7 cellular contexts compared by ENCODE assay signal in the genomic region with DNA sequence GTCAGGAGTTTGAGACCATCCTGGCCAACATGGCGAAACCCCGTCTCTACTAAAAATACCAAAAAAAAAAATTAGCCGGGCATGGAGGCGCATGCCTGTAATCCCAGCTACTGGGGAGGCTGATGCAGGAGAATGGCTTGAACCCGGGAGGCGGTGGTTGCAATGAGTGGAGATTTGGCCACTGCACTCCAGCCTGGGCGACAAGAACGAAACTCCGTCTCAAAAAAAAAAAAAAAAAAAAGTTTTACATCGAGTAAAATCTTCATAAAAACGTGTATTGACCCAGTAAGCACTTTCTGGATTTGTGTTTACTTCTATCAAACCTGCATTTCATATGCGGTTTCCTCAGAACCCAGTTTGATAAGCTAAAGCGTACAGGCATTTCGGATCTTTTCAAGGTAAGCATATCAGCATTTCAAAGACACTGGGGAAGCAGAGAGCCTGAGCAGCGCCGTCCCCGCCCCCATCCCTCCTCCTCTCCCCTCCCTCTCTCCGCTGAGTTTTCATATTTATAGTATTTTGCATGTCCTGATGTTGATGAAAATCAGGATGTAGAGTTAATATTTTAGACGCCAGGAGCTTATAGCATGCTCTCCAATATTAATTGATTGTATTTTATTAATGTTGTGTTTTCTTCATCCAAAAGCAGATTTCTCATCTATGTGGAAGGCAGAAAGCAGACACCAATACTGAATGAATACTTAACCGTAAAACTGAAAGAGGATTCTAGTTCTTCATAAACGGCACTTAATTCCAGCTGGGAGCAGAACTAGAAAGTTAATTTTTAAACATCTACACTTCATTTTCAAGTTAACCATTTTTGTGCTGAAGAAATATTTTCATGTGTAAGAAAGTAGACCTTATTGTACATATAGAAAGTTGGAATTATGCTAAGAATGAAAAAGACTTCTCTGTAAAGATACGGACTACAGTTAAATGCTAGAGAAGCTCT. TPM values are rescaled to one million over a fixed set of nuclear protein-coding genes. Genes with fewer than 3 reads are reported as not detected.
DNase-seq lines count a peak whose midpoint lies in the region; ATAC-seq and TF ChIP-seq lines count a peak whose summit lies in the region.

No MANE protein-coding gene starts in this region.

- TF ChIP-seq CTCF in RWPE2 (IDR thresholded peaks at IDR 0.05; ENCODE audit: poor library complexity, severe bottlenecking) (no peak), spleen (IDR thresholded peaks at IDR 0.05 in 8 of 11, conservative IDR thresholded peaks at IDR 0.05 in 3 of 11) (no peak)

- peak; percentile 48 for DNase-seq in HEK293T (ENCODE audit: extremely low spot score)
- DNase-seq in RWPE2 (ENCODE audit: low spot score) = no peak
- DNase-seq in right cardiac atrium = no peak
- peak; percentile 67 for DNase-seq in spleen
- no peak for DNase-seq in effector CD8-positive, alpha-beta T cell (lab: John Stamatoyannopoulos, UW)
- no peak for DNase-seq in stimulated activated CD4-positive, alpha-beta T cell treated with anti-CD3 and anti-CD28 coated beads, Interleukin-4, amount 100 ng/mL, for 4 hours
- DNase-seq in iPS-NIHi7 (ENCODE audit: extremely low spot score) = no peak

- ATAC-seq in RWPE2 (ENCODE audit: low read depth) (peak; percentile 51; the same call in 2 of the 3 replicates), right cardiac atrium (peak in 1 of 2 donors; percentile 38)

- no peak overlapping the region for H3K27ac ChIP-seq in RWPE2 (ENCODE audit: poor library complexity, severe bottlenecking)
- H3K27ac ChIP-seq in right cardiac atrium (ENCODE audit: low read length) = no peak overlapping the region
- no peak overlapping the region for H3K27ac ChIP-seq in spleen

- no peak for TF ChIP-seq POLR2A in spleen (IDR thresholded peaks at IDR 0.05)

- CTCF ChIA-PET in HEK293T (lab: Yijun Ruan, JAX) = interaction anchor here (0.6 to 1.5 kb wide), 3 partner anchors 33 to 182 kb away, joined by 3 to 6 read pairs (median 3); no protein-coding TSS in a partner anchor

- peaks cover 9% of the 10 kb centered on the region for H3K4me1 ChIP-seq in RWPE2 (ENCODE audit: insufficient read depth, poor library complexity, severe bottlenecking)
- no peaks in the 10 kb centered on the region for H3K4me1 ChIP-seq in right cardiac atrium (ENCODE audit: control insufficient read depth, insufficient read depth, low read length)
- H3K4me1 ChIP-seq in spleen = peaks cover 0 to 34% (median 16%) of the 10 kb centered on the region in 6 donors

- H3K9me3 ChIP-seq in RWPE2 (ENCODE audit: severe bottlenecking) (no peaks in the 10 kb centered on the region), right cardiac atrium (ENCODE audit: control insufficient read depth, low read length) (no peaks in the 10 kb centered on the region), spleen (no peaks in the 10 kb centered on the region)

- POLR2A ChIA-PET in HEK293T (lab: Yijun Ruan, JAX) = interaction anchor here (0.6 kb wide), 1 partner anchor 317 kb away, joined by 3 read pairs; no protein-coding TSS in a partner anchor

- H3K4me3 ChIP-seq in RWPE2 (ENCODE audit: severe bottlenecking) (peak overlapping the region; percentile 29), right cardiac atrium (ENCODE audit: low read length) (peak overlapping the region; percentile 21), spleen (peak overlapping the region in 5 of 8 donors; percentile 8 to 54 (median 20))

- WGBS in right cardiac atrium = 23% methylated on average over 22 of the region's 22 CpGs
- 35 to 53% (median 41%) methylated on average over 20 to 22 of the region's 22 CpGs for WGBS in spleen, 5 donors

- H3K36me3 ChIP-seq in RWPE2 (ENCODE audit: low read depth) = no peaks in the 10 kb centered on the region
- no peaks in the 10 kb centered on the region for H3K36me3 ChIP-seq in spleen

- intact Hi-C loops in right cardiac atrium (cut with DNase I) = no loop called here
- intact Hi-C loops in spleen (cut with DNase I; ENCODE audit: low total_unique reads) = no loop called here

- H3K27me3 ChIP-seq in RWPE2 (ENCODE audit: insufficient read depth, poor library complexity, severe bottlenecking) (no peaks in the 10 kb centered on the region), right cardiac atrium (ENCODE audit: control insufficient read depth, insufficient read depth) (no peaks in the 10 kb centered on the region), spleen (replicated peaks in 1 of 7) (no peaks in the 10 kb centered on the region)

TF ChIP-seq in HEK293T, 16 proteins besides CTCF, POLR2A, EP300 and RAD21:
- TF ChIP-seq L3MBTL2 (conservative IDR thresholded peaks at IDR 0.05) (no peak), ZNF384 (IDR thresholded peaks at IDR 0.05) (peak; percentile 75)

RNA-seq across cellular contexts. Expression of a gene that starts 9.2 kb away (rescaled TPM):
- total RNA-seq in right cardiac atrium = 10 to 100 TPM; 25.0 to 48.7 (median 34.2) TPM
- polyA plus RNA-seq in right cardiac atrium = 34.9 TPM
- total RNA-seq in spleen = 10 to 100 TPM; 40.3 to 65.2 (median 48.0) TPM
- polyA plus RNA-seq in spleen = 10 to 100 TPM; 42.2 to 65.9 (median 65.1) TPM

RNA-seq across cellular contexts. Expression of a gene that starts 51.7 kb away (rescaled TPM):
- total RNA-seq in right cardiac atrium (1 to 10 TPM in 2 of 4 donors, under 1 TPM in 2; 0.88 to 1.4 (median 1.1) TPM), spleen (1 to 10 TPM; 1.0 to 2.2 (median 1.6) TPM)
- polyA plus RNA-seq in right cardiac atrium (0.07 TPM), spleen (under 1 TPM; 0.52 to 0.54 (median 0.52) TPM)

Comparison
In these comparisons a context has a peak if more than half of its experiments do, and no peak if none do; other contexts are left out.
1. DNase-seq: peak in HEK293T (single experiment) and spleen (single experiment); none in RWPE2 (single experiment), right cardiac atrium (0 of 3), effector CD8-positive, alpha-beta T cell (single experiment), stimulated activated CD4-positive, alpha-beta T cell treated with anti-CD3 and anti-CD28 coated beads, Interleukin-4, amount 100 ng/mL, for 4 hours (0 of 2) and iPS-NIHi7 (single experiment).
2. Peak in every context shown above with its lines, with median percentiles within 50 percentile points of each other: H3K4me3 ChIP-seq.